ENCODE assay signal across 1 cellular context in the genomic region with DNA sequence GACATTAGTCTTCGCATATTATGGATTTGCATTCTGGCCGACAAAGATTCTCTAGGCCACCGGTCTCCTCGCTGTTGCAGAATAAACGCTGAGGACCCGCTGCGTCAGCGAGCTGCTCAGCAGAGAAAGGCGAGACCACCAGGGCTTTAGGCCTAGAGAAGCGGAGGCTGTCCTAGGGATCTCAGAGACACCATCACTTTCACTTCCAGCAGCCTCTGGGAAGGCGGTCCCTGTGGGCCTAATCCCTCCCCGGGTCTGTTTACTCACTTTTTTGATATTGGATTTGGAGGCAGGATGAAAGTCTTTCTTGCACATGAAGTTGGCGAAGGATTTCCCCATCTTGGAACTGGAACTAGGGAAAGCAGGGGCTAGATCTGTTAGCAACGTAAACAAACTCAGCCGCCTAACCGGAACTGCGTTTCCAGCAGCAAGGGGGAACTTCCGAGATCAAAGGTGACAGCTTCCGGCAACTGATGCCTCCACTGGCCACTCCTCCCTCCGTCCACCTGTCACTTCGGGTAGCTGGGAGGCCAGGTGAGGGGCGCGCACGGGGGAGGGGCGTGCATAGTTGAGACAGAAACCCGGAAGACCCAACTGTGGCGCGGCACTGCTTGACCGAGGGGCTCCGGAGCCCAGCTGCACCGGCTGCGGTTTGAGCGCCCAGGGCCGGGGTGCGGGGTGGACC.
TF ChIP-seq lines count a peak whose summit lies in the region.

A gene with protein sequence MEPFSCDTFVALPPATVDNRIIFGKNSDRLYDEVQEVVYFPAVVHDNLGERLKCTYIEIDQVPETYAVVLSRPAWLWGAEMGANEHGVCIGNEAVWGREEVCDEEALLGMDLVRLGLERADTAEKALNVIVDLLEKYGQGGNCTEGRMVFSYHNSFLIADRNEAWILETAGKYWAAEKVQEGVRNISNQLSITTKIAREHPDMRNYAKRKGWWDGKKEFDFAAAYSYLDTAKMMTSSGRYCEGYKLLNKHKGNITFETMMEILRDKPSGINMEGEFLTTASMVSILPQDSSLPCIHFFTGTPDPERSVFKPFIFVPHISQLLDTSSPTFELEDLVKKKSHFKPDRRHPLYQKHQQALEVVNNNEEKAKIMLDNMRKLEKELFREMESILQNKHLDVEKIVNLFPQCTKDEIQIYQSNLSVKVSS (plus strand): TSS at position 447 of the 685 bp plus-strand sequence. CDS start 2,554 bp downstream, outside the sequence.

TF ChIP-seq in K562, 482 proteins besides CTCF, POLR2A, EP300 and RAD21 (continued from another document and continues in another):
- TF ChIP-seq GATAD2A (IDR thresholded peaks at IDR 0.05) (no peak), TEAD1 (CRISPR knock-in tag; IDR thresholded peaks at IDR 0.05) (peak in 1 of 2 experiments; percentile 57; a peak in 1 of 4 replicates), ZSCAN29 (IDR thresholded peaks at IDR 0.05) (no peak), TEAD4 (IDR thresholded peaks at IDR 0.05; ENCODE audit: low read length) (no peak), TEAD4 (CRISPR knock-in tag; IDR thresholded peaks at IDR 0.05; ENCODE audit: borderline replicate concordance) (no peak), TAF7 (tag; IDR thresholded peaks at IDR 0.05) (peak; percentile 76), SP1 (CRISPR knock-in tag; IDR thresholded peaks at IDR 0.05) (peak; percentile 26; the same call in 1 of the 2 replicates), IFI16 (CRISPR knock-in tag; IDR thresholded peaks at IDR 0.05) (no peak), PTBP1 (IDR thresholded peaks at IDR 0.05; ENCODE audit: low read depth, low read length) (no peak), ZNF699 (CRISPR knock-in tag; IDR thresholded peaks at IDR 0.05; ENCODE audit: insufficient replicate concordance) (no peak), NR4A1 (CRISPR knock-in tag; IDR thresholded peaks at IDR 0.05) (no peak), NR4A1 (tag; IDR thresholded peaks at IDR 0.05) (no peak), RFX1 (IDR thresholded peaks at IDR 0.05) (peak; percentile 43; the same call in 1 of the 2 replicates), HDAC1 (IDR thresholded peaks at IDR 0.05) (peak in 1 of 2 experiments; percentile 91; a peak in 2 of 4 replicates), ZNF217 (CRISPR knock-in tag; IDR thresholded peaks at IDR 0.05) (no peak), DPF2 (IDR thresholded peaks at IDR 0.05) (no peak), NRF1 (conservative IDR thresholded peaks at IDR 0.05 in 1 of 2, IDR thresholded peaks at IDR 0.05 in 1 of 2) (peak; percentile 17 to 28; a peak in 2 of 4 replicates), EHMT2 (IDR thresholded peaks at IDR 0.05) (peak; percentile 89), ZBTB7A (IDR thresholded peaks at IDR 0.05; ENCODE audit: borderline replicate concordance, control insufficient read depth, low read depth, low read length) (peak; percentile 77; the same call in 1 of the 2 replicates), ZNF263 (CRISPR knock-in tag; IDR thresholded peaks at IDR 0.05; ENCODE audit: borderline replicate concordance) (peak; percentile 49; the same call in 1 of the 2 replicates), XRCC5 (IDR thresholded peaks at IDR 0.05; ENCODE audit: low read depth, low read length) (peak; percentile 76; the same call in 1 of the 2 replicates), ZNF239 (CRISPR knock-in tag; IDR thresholded peaks at IDR 0.05) (no peak), LARP7 (IDR thresholded peaks at IDR 0.05) (no peak), ZNF41 (CRISPR knock-in tag; conservative IDR thresholded peaks at IDR 0.05) (no peak), GTF2F1 (IDR thresholded peaks at IDR 0.05; ENCODE audit: low read depth, low read length) (no peak), SNRNP70 (optimal IDR thresholded peaks at IDR 0.05; ENCODE audit: low read depth, low read length) (no peak), ZNF12 (CRISPR knock-in tag; IDR thresholded peaks at IDR 0.05) (peak; percentile 78; the same call in 1 of the 2 replicates), HNRNPLL (IDR thresholded peaks at IDR 0.05; ENCODE audit: low read depth, low read length, poor library complexity, severe bottlenecking) (peak; percentile 17), HSF4 (CRISPR knock-in tag; IDR thresholded peaks at IDR 0.05; ENCODE audit: borderline replicate concordance) (no peak), PML (IDR thresholded peaks at IDR 0.05; ENCODE audit: low read length) (peak; percentile 76; the same call in 1 of the 2 replicates), ZKSCAN3 (CRISPR knock-in tag; IDR thresholded peaks at IDR 0.05) (no peak), CBX1 (IDR thresholded peaks at IDR 0.05; ENCODE audit: low read depth) (0 out of 2 replicates have a peak, but pooled peaks have one; percentile 83), ZNF232 (CRISPR knock-in tag; IDR thresholded peaks at IDR 0.05) (no peak), ZNF764 (CRISPR knock-in tag; IDR thresholded peaks at IDR 0.05; ENCODE audit: low read depth) (no peak), NFIX (CRISPR knock-in tag; IDR thresholded peaks at IDR 0.05; ENCODE audit: low read depth) (no peak), ZNF197 (CRISPR knock-in tag; IDR thresholded peaks at IDR 0.05; ENCODE audit: low read depth) (no peak), CCNT2 (IDR thresholded peaks at IDR 0.05; ENCODE audit: borderline replicate concordance, extremely low read depth, insufficient read length, low read depth, low read length) (peak; percentile 48), ZNF436 (CRISPR knock-in tag; IDR thresholded peaks at IDR 0.05) (no peak), POLR2AphosphoS5 (IDR thresholded peaks at IDR 0.05; ENCODE audit: control insufficient read depth, insufficient read depth, low read depth, low read length) (peak; percentile 69; the same call in 1 of the 2 replicates), STAT5A (IDR thresholded peaks at IDR 0.05; ENCODE audit: borderline replicate concordance, low read length) (no peak; the same call in 1 of the 2 replicates), SOX6 (IDR thresholded peaks at IDR 0.05) (0 out of 2 replicates have a peak, but pooled peaks have one; percentile 9), ZNF253 (CRISPR knock-in tag; conservative IDR thresholded peaks at IDR 0.05) (no peak), ARID2 (IDR thresholded peaks at IDR 0.05) (no peak), ERF (CRISPR knock-in tag; IDR thresholded peaks at IDR 0.05) (no peak), GTF2E2 (tag; IDR thresholded peaks at IDR 0.05) (no peak), MAFG (tag; conservative IDR thresholded peaks at IDR 0.05) (no peak), CBFA2T2 (conservative IDR thresholded peaks at IDR 0.05) (0 out of 2 replicates have a peak, but pooled peaks have one; percentile 13), RUNX1 (IDR thresholded peaks at IDR 0.05; ENCODE audit: low read depth) (no peak), NFATC3 (IDR thresholded peaks at IDR 0.05) (peak; percentile 75), LEF1 (IDR thresholded peaks at IDR 0.05) (0 out of 2 replicates have a peak, but pooled peaks have one; percentile 39)
- TF ChIP-seq, protein P1, sequence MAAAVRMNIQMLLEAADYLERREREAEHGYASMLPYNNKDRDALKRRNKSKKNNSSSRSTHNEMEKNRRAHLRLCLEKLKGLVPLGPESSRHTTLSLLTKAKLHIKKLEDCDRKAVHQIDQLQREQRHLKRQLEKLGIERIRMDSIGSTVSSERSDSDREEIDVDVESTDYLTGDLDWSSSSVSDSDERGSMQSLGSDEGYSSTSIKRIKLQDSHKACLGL (CRISPR knock-in tag; IDR thresholded peaks at IDR 0.05; ENCODE audit: borderline replicate concordance, poor library complexity, severe bottlenecking): no peak
- TF ChIP-seq, protein P2, sequence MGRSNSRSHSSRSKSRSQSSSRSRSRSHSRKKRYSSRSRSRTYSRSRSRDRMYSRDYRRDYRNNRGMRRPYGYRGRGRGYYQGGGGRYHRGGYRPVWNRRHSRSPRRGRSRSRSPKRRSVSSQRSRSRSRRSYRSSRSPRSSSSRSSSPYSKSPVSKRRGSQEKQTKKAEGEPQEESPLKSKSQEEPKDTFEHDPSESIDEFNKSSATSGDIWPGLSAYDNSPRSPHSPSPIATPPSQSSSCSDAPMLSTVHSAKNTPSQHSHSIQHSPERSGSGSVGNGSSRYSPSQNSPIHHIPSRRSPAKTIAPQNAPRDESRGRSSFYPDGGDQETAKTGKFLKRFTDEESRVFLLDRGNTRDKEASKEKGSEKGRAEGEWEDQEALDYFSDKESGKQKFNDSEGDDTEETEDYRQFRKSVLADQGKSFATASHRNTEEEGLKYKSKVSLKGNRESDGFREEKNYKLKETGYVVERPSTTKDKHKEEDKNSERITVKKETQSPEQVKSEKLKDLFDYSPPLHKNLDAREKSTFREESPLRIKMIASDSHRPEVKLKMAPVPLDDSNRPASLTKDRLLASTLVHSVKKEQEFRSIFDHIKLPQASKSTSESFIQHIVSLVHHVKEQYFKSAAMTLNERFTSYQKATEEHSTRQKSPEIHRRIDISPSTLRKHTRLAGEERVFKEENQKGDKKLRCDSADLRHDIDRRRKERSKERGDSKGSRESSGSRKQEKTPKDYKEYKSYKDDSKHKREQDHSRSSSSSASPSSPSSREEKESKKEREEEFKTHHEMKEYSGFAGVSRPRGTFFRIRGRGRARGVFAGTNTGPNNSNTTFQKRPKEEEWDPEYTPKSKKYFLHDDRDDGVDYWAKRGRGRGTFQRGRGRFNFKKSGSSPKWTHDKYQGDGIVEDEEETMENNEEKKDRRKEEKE (IDR thresholded peaks at IDR 0.05; ENCODE audit: borderline replicate concordance in 1 of 2, control insufficient read depth in 1 of 2, low read depth in 2 of 2, low read length in 1 of 2): no peak
- TF ChIP-seq, protein P3, sequence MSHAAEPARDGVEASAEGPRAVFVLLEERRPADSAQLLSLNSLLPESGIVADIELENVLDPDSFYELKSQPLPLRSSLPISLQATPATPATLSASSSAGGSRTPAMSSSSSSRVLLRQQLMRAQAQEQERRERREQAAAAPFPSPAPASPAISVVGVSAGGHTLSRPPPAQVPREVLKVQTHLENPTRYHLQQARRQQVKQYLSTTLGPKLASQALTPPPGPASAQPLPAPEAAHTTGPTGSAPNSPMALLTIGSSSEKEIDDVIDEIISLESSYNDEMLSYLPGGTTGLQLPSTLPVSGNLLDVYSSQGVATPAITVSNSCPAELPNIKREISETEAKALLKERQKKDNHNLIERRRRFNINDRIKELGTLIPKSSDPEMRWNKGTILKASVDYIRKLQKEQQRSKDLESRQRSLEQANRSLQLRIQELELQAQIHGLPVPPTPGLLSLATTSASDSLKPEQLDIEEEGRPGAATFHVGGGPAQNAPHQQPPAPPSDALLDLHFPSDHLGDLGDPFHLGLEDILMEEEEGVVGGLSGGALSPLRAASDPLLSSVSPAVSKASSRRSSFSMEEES (CRISPR knock-in tag; IDR thresholded peaks at IDR 0.05): no peak
- TF ChIP-seq, protein P4, sequence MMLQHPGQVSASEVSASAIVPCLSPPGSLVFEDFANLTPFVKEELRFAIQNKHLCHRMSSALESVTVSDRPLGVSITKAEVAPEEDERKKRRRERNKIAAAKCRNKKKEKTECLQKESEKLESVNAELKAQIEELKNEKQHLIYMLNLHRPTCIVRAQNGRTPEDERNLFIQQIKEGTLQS (IDR thresholded peaks at IDR 0.05): no peak
- TF ChIP-seq, protein P4 (CRISPR knock-in tag; conservative IDR thresholded peaks at IDR 0.05): no peak
- TF ChIP-seq, protein P5, sequence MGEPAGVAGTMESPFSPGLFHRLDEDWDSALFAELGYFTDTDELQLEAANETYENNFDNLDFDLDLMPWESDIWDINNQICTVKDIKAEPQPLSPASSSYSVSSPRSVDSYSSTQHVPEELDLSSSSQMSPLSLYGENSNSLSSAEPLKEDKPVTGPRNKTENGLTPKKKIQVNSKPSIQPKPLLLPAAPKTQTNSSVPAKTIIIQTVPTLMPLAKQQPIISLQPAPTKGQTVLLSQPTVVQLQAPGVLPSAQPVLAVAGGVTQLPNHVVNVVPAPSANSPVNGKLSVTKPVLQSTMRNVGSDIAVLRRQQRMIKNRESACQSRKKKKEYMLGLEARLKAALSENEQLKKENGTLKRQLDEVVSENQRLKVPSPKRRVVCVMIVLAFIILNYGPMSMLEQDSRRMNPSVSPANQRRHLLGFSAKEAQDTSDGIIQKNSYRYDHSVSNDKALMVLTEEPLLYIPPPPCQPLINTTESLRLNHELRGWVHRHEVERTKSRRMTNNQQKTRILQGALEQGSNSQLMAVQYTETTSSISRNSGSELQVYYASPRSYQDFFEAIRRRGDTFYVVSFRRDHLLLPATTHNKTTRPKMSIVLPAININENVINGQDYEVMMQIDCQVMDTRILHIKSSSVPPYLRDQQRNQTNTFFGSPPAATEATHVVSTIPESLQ (CRISPR knock-in tag; IDR thresholded peaks at IDR 0.05): 0 out of 2 replicates have a peak, but pooled peaks have one; percentile 91
- TF ChIP-seq, protein P6, sequence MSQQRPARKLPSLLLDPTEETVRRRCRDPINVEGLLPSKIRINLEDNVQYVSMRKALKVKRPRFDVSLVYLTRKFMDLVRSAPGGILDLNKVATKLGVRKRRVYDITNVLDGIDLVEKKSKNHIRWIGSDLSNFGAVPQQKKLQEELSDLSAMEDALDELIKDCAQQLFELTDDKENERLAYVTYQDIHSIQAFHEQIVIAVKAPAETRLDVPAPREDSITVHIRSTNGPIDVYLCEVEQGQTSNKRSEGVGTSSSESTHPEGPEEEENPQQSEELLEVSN (IDR thresholded peaks at IDR 0.05; ENCODE audit: borderline replicate concordance in 1 of 2, extremely low read depth in 1 of 2, insufficient read depth in 1 of 2, insufficient read length in 1 of 2, low read depth in 1 of 2, low read length in 1 of 2, poor library complexity in 1 of 2, severe bottlenecking in 1 of 2): peak in 1 of 2 experiments; percentile 38
- TF ChIP-seq, protein P7, sequence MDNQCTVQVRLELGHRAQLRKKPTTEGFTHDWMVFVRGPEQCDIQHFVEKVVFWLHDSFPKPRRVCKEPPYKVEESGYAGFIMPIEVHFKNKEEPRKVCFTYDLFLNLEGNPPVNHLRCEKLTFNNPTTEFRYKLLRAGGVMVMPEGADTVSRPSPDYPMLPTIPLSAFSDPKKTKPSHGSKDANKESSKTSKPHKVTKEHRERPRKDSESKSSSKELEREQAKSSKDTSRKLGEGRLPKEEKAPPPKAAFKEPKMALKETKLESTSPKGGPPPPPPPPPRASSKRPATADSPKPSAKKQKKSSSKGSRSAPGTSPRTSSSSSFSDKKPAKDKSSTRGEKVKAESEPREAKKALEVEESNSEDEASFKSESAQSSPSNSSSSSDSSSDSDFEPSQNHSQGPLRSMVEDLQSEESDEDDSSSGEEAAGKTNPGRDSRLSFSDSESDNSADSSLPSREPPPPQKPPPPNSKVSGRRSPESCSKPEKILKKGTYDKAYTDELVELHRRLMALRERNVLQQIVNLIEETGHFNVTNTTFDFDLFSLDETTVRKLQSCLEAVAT (IDR thresholded peaks at IDR 0.05): peak in 1 of 2 experiments; percentile 68; a peak in 1 of 4 replicates
